ENCODE assay signal across 11 cellular contexts in genomic region chr15:38758001-38758400, GRCh38.
DNase-seq lines count a peak whose midpoint lies in the region; ATAC-seq, FAIRE-seq and TF ChIP-seq lines count a peak whose summit lies in the region.
"Had no signal": no experiment of that assay in that cellular context is flagged by ENCODE, and none has a peak within 500 bp of the region (broad histone marks: within the 10 kb centered on the region; RNA-seq: fewer than 3 reads in every experiment).

No MANE protein-coding gene starts in this region.

- H3K4me3 Mint-ChIP-seq in endothelial cell (ENCODE audit: unreplicated experiment) = no peak overlapping the region
- H3K4me3 Mint-ChIP-seq: activated naive CD8-positive, alpha-beta T cell treated with anti-CD3 and anti-CD28 coated beads, Interleukin-2, amount 10 ng/mL, durations not matched to agents 7 days and 5 days; endodermal cell had no signal

- no peak overlapping the region for H3K4me3 ChIP-seq in endothelial cell of umbilical vein (replicated peaks in 1 of 3; ENCODE audit: insufficient read depth in 1 of 3, low read depth in 1 of 3, low read length in 3 of 3)

- no peak overlapping the region for H3K27ac Mint-ChIP-seq in endothelial cell (ENCODE audit: unreplicated experiment)
- H3K27ac Mint-ChIP-seq: activated naive CD8-positive, alpha-beta T cell treated with anti-CD3 and anti-CD28 coated beads, Interleukin-2, amount 10 ng/mL, durations not matched to agents 7 days and 5 days; endodermal cell had no signal

- CTCF ChIA-PET in endothelial cell of umbilical vein (lab: Charles Lee) = interaction anchor here (0.9 to 1.9 kb wide), 7 partner anchors 10 to 822 kb away, joined by 3 to 7 read pairs (median 3); no protein-coding TSS in a partner anchor

- no peaks in the 10 kb centered on the region for H3K36me3 ChIP-seq in endothelial cell of umbilical vein (ENCODE audit: control insufficient read depth in 2 of 2, extremely low read depth in 1 of 2, insufficient read depth in 2 of 2, low read length in 2 of 2)

- no peaks in the 10 kb centered on the region for H3K9me3 ChIP-seq in endothelial cell of umbilical vein (replicated peaks; ENCODE audit: control insufficient read depth, insufficient read depth, low read length)

- POLR2A ChIA-PET in endothelial cell of umbilical vein (lab: Charles Lee) = no interaction called here

- TF ChIP-seq POLR2A in endothelial cell of umbilical vein (IDR thresholded peaks at IDR 0.05; ENCODE audit: low read depth, low read length) = no peak

- no peaks in the 10 kb centered on the region for H3K9me3 Mint-ChIP-seq in endothelial cell (ENCODE audit: unreplicated experiment)
- H3K9me3 Mint-ChIP-seq: activated naive CD8-positive, alpha-beta T cell treated with anti-CD3 and anti-CD28 coated beads, Interleukin-2, amount 10 ng/mL, durations not matched to agents 7 days and 5 days; endodermal cell had no signal

- peaks cover 1% of the 10 kb centered on the region for H3K27me3 Mint-ChIP-seq in endothelial cell (ENCODE audit: unreplicated experiment)

- H3K4me1 ChIP-seq in endothelial cell of umbilical vein (ENCODE audit: control insufficient read depth, extremely low read depth, insufficient read depth, low read length) = peaks cover 26% of the 10 kb centered on the region

- H3K27ac ChIP-seq in endothelial cell of umbilical vein (ENCODE audit: insufficient read depth, low read depth, low read length) = peak overlapping the region; percentile 22

- ATAC-seq in HG02970 (IDR thresholded peaks at IDR 0.05; ENCODE audit: low FRiP score, unreplicated experiment) = no peak

- H4K20me1 ChIP-seq in endothelial cell of umbilical vein (replicated peaks; ENCODE audit: control insufficient read depth, extremely low read depth, insufficient read depth, low read length) = no peaks in the 10 kb centered on the region

- FAIRE-seq in endothelial cell of umbilical vein (lab: Jason Lieb, UNC) = peak; percentile 72
- FAIRE-seq: GM18507 had no signal

- dilution Hi-C loops in endothelial cell of umbilical vein (cut with MboI; ENCODE audit: extremely low pct_ligation_motif_present, low sequenced_read_pairs) = no loop called here

- H3K9ac ChIP-seq in endothelial cell of umbilical vein (replicated peaks; ENCODE audit: extremely low read depth, insufficient read depth, low read length) = no peak overlapping the region

- TF ChIP-seq CTCF in endothelial cell of umbilical vein (IDR thresholded peaks at IDR 0.05; ENCODE audit: extremely low read depth in 1 of 2, insufficient read depth in 1 of 2, low read depth in 1 of 2, low read length in 2 of 2) (no peak), endothelial cell (IDR thresholded peaks at IDR 0.05; ENCODE audit: unreplicated experiment) (no peak), GM10266 (IDR thresholded peaks at IDR 0.05; ENCODE audit: control insufficient read depth, insufficient read depth, low read depth, missing control alignments) (no peak)

- peaks cover 24% of the 10 kb centered on the region for H3K4me1 Mint-ChIP-seq in endothelial cell (ENCODE audit: unreplicated experiment)
- H3K4me1 Mint-ChIP-seq: endodermal cell had no signal

- BruUV-seq in endothelial cell of umbilical vein (replicated peaks; lab: Mats Ljungman, UMichigan) = no TSS peak

- DNase-seq in GM03348 (ENCODE audit: low spot score) (peak; percentile 68), NCI-H2171 treated with DMSO at 0.1 percent for 48 hours (lab: John Stamatoyannopoulos, UW) (peak; percentile 85), endothelial cell of umbilical vein (ENCODE audit: low read depth, low spot score) (peak; percentile 87), pulmonary artery endothelial cell (ENCODE audit: low read depth, low spot score) (peak; percentile 1), endothelial cell (ENCODE audit: low spot score) (no peak), GM10266 (ENCODE audit: extremely low spot score) (no peak)
- DNase-seq: activated naive CD8-positive, alpha-beta T cell treated with anti-CD3 and anti-CD28 coated beads, Interleukin-2, amount 10 ng/mL, durations not matched to agents 7 days and 5 days; endodermal cell; NCI-H2029 treated with DMSO at 0.1 percent for 48 hours had no signal

- H3K9me1 ChIP-seq in endothelial cell of umbilical vein (replicated peaks; ENCODE audit: control insufficient read depth, extremely low read depth, insufficient read depth, low read length) = no peaks in the 10 kb centered on the region

- peak overlapping the region; percentile 61 for H3K4me2 ChIP-seq in endothelial cell of umbilical vein (ENCODE audit: insufficient read depth, low read length)

- H3K27me3 ChIP-seq in endothelial cell of umbilical vein (ENCODE audit: control insufficient read depth in 2 of 2, insufficient read depth in 2 of 2, low read length in 2 of 2) = no peaks in the 10 kb centered on the region

- H2AFZ ChIP-seq in endothelial cell of umbilical vein (ENCODE audit: low read depth, low read length) = peak overlapping the region; percentile 14

- no peaks in the 10 kb centered on the region for H3K36me3 Mint-ChIP-seq in endothelial cell (ENCODE audit: low read depth, unreplicated experiment)
- H3K36me3 Mint-ChIP-seq: activated naive CD8-positive, alpha-beta T cell treated with anti-CD3 and anti-CD28 coated beads, Interleukin-2, amount 10 ng/mL, durations not matched to agents 7 days and 5 days had no signal

- intact Hi-C loops in endothelial cell of umbilical vein (cut with micrococcal nuclease) = no loop called here

- H3K79me2 ChIP-seq in endothelial cell of umbilical vein (ENCODE audit: control insufficient read depth, insufficient read depth, low read length) = no peaks in the 10 kb centered on the region

TF ChIP-seq in endothelial cell of umbilical vein, 7 proteins besides CTCF, POLR2A, EP300 and RAD21:
- TF ChIP-seq MAX (IDR thresholded peaks at IDR 0.05; ENCODE audit: insufficient read depth, insufficient read length) (no peak), FOS (IDR thresholded peaks at IDR 0.05; ENCODE audit: borderline replicate concordance, insufficient read depth, low read length) (peak; percentile 16), POLR2AphosphoS5 (IDR thresholded peaks at IDR 0.05; ENCODE audit: insufficient read depth, low read depth, low read length) (peak; percentile 38), EZH2 (IDR thresholded peaks at IDR 0.05; ENCODE audit: borderline replicate concordance, low read depth, low read length, severe bottlenecking) (no peak), JUN (IDR thresholded peaks at IDR 0.05; ENCODE audit: borderline replicate concordance, insufficient read depth, insufficient read length, low read depth) (no peak), GATA2 (IDR thresholded peaks at IDR 0.05; ENCODE audit: insufficient read depth, insufficient read length, low read depth, low read length) (no peak), MYC (IDR thresholded peaks at IDR 0.05; ENCODE audit: low read depth, low read length) (no peak)

Comparison
In these comparisons a context has a peak if more than half of its experiments do, and no peak if none do; other contexts are left out.
1. DNase-seq: peak in GM03348 (single experiment), NCI-H2171 treated with DMSO at 0.1 percent for 48 hours (single experiment), endothelial cell of umbilical vein (single experiment) and pulmonary artery endothelial cell (single experiment); none in endothelial cell (single experiment) and GM10266 (single experiment).